In the genomic region with DNA sequence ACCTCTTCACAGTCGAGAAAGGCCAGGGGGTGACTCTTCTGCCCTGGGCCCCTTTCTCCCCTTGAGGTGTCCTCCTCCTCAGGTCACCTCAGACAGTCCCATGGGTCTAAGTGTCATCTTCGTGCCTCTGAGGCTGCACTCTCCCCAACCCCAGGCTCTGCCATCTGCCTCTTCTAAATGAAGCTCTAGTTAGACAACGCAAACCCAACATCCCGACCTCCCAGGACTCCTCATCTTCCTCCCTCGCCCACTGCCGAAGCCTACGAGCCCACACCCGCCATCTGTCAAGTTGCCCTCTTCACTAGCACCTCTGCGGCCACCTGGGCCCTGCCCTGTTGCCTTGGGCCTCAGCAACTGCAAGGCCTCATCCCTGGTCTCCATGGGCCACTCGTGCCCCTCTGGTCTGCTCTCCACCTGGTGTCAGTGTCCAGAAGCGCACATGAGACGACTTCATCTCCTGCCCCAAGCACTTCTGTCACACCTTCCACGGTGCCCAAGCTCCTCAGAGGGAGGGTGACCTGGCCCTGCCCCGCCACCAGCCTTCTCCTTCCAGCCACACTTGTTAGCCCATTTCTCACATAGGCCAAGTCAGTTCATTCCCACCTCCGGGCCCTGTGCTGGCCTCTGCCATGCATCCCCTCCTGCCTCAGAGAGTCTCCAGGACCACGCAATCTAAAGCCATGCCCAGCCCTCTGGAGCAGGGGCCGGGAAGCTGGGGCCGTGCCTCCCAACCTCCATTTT, we compare ENCODE assay signal across 15 cellular contexts. TPM values are rescaled to one million over a fixed set of nuclear protein-coding genes. Genes with fewer than 3 reads are reported as not detected.
A peak's percentile ranks its signal among the peaks of the same experiment; 100 is the strongest.
DNase-seq lines count a peak whose midpoint lies in the region; ATAC-seq and TF ChIP-seq lines count a peak whose summit lies in the region.
"Had no signal": no experiment of that assay in that cellular context is flagged by ENCODE, and none has a peak within 500 bp of the region (broad histone marks: within the 10 kb centered on the region; RNA-seq: fewer than 3 reads in every experiment).

No MANE protein-coding gene starts in this region.

- H3K27ac ChIP-seq in CD4-positive, alpha-beta memory T cell (ENCODE audit: low read depth, low read length), result no peak overlapping the region
- H3K27ac ChIP-seq in RWPE1 (peak overlapping the region; percentile 31), gastroesophageal sphincter (peak overlapping the region in 3 of 4 donors; percentile 57 to 68 (median 63)), MM.1S (ENCODE audit: low read length) (no peak overlapping the region)

- H3K36me3 ChIP-seq in CD4-positive, alpha-beta memory T cell (ENCODE audit: insufficient read depth, low read length), result peaks cover 10% of the 10 kb centered on the region
- peaks cover 0 to 100% of the 10 kb centered on the region in 2 donors for H3K36me3 ChIP-seq in gastroesophageal sphincter
- H3K36me3 ChIP-seq in MM.1S (replicated peaks; ENCODE audit: insufficient read depth, low read length), result peaks cover 31% of the 10 kb centered on the region

- 90 to 94% methylated on average over 8 of the region's 18 CpGs for WGBS in gastroesophageal sphincter (ENCODE audit: low coverage in 1 of 2), 2 donors

- H3K4me1 Mint-ChIP-seq in CD4-positive, alpha-beta memory T cell, result no peaks in the 10 kb centered on the region
- H3K4me1 Mint-ChIP-seq in neural crest cell, result peaks cover 3% of the 10 kb centered on the region

- no peak for DNase-seq in CD4-positive, alpha-beta memory T cell
- DNase-seq in RWPE1 (ENCODE audit: low spot score), result no peak
- DNase-seq in neural crest cell (ENCODE audit: low read depth, low spot score), result no peak
- no peak for DNase-seq in MM.1S
- no peak for DNase-seq in NCI-H82 (lab: John Stamatoyannopoulos, UW)
- DNase-seq: activated CD8-positive, alpha-beta memory T cell treated with anti-CD3 and anti-CD28 coated beads for 24 hours; activated effector memory CD4-positive, alpha-beta T cell treated with anti-CD3 and anti-CD28 coated beads, Interleukin-2, amount 50 U/mL, for 16 hours; KG1; midbrain; NCI-H1105 had no signal

- POLR2A ChIA-PET in CD4-positive, alpha-beta memory T cell (lab: Charles Lee; ENCODE audit: partially characterized antibody), result no interaction called here
- POLR2A ChIA-PET in RWPE1 (lab: Yijun Ruan, JAX; ENCODE audit: low non-redundant PET), result no interaction called here

- H3K9me2 ChIP-seq in MM.1S (replicated peaks; ENCODE audit: insufficient read depth, low read length), result no peaks in the 10 kb centered on the region

- no peak for TF ChIP-seq EP300 in gastroesophageal sphincter (IDR thresholded peaks at IDR 0.05)

- no peaks in the 10 kb centered on the region for H3K4me1 ChIP-seq in CD4-positive, alpha-beta memory T cell (ENCODE audit: insufficient read depth, low read length)
- H3K4me1 ChIP-seq in gastroesophageal sphincter, result peaks cover 0 to 21% (median 11%) of the 10 kb centered on the region in 3 donors
- H3K4me1 ChIP-seq in MM.1S (ENCODE audit: low read length), result no peaks in the 10 kb centered on the region
- H3K4me1 ChIP-seq: ascending aorta had no signal

- TF ChIP-seq CTCF in RWPE1 (conservative IDR thresholded peaks at IDR 0.05; ENCODE audit: low read depth), result no peak
- TF ChIP-seq CTCF in gastroesophageal sphincter (IDR thresholded peaks at IDR 0.05), result no peak
- TF ChIP-seq CTCF in neural crest cell (conservative IDR thresholded peaks at IDR 0.05), result no peak
- TF ChIP-seq CTCF in MM.1S (IDR thresholded peaks at IDR 0.05; ENCODE audit: low read length), result no peak

- H3K9me3 Mint-ChIP-seq in CD4-positive, alpha-beta memory T cell, result no peaks in the 10 kb centered on the region
- no peaks in the 10 kb centered on the region for H3K9me3 Mint-ChIP-seq in neural crest cell

- H3K4me3 ChIP-seq in CD4-positive, alpha-beta memory T cell (ENCODE audit: low read length in 2 of 2), result no peak overlapping the region
- no peak overlapping the region for H3K4me3 ChIP-seq in gastroesophageal sphincter
- H3K4me3 ChIP-seq in MM.1S (ENCODE audit: low read length), result no peak overlapping the region
- H3K4me3 ChIP-seq: ascending aorta; BLaER1 treated with 17β-estradiol and CSF1 and Interleukin-3, amounts not matched to agents 10 nM and 100 nM had no signal

- H3K27me3 ChIP-seq in CD4-positive, alpha-beta memory T cell (ENCODE audit: insufficient read depth, low read length), result no peaks in the 10 kb centered on the region
- H3K27me3 ChIP-seq in gastroesophageal sphincter (no peaks in the 10 kb centered on the region), MM.1S (replicated peaks; ENCODE audit: insufficient read depth, low read length) (no peaks in the 10 kb centered on the region)
- H3K27me3 ChIP-seq: ascending aorta; BLaER1 treated with 17β-estradiol and CSF1 and Interleukin-3, amounts not matched to agents 10 nM and 100 nM had no signal

- H4K20me1 ChIP-seq in MM.1S (ENCODE audit: insufficient read depth, low read length), result peaks cover 4% of the 10 kb centered on the region; the same call in 1 of the 2 replicates

- intact Hi-C loops in CD4-positive, alpha-beta memory T cell (cut with micrococcal nuclease), result no loop called here

- no peak overlapping the region for H3K9ac ChIP-seq in MM.1S (ENCODE audit: low read length)

- no peak for TF ChIP-seq POLR2A in gastroesophageal sphincter (IDR thresholded peaks at IDR 0.05)

- CTCF ChIA-PET in CD4-positive, alpha-beta memory T cell (lab: Charles Lee; ENCODE audit: partially characterized antibody), result no interaction called here
- CTCF ChIA-PET in RWPE1 (lab: Yijun Ruan, JAX), result interaction anchor here (1.4 kb wide), 1 partner anchor 123 kb away, joined by 3 read pairs; no protein-coding TSS in a partner anchor

- H3F3A ChIP-seq in MM.1S (ENCODE audit: insufficient read depth, low read length), result no peaks in the 10 kb centered on the region

- H3K79me2 ChIP-seq in MM.1S (ENCODE audit: low read length), result peaks cover 89% of the 10 kb centered on the region

- peak overlapping the region in 4 of 7 donors; percentile 9 to 78 (median 52) for H3K27ac Mint-ChIP-seq in CD4-positive, alpha-beta memory T cell
- H3K27ac Mint-ChIP-seq in neural crest cell (ENCODE audit: unreplicated experiment), result peak overlapping the region; percentile 2

- ATAC-seq in gastroesophageal sphincter, result no peak
- ATAC-seq in HG03135 (IDR thresholded peaks at IDR 0.05; ENCODE audit: unreplicated experiment), result no peak
- ATAC-seq in GM18520 (IDR thresholded peaks at IDR 0.05; ENCODE audit: unreplicated experiment), result no peak

- no peaks in the 10 kb centered on the region for H3K9me3 ChIP-seq in CD4-positive, alpha-beta memory T cell (ENCODE audit: control insufficient read depth in 1 of 2, low read length in 2 of 2)
- H3K9me3 ChIP-seq in gastroesophageal sphincter (no peaks in the 10 kb centered on the region), MM.1S (replicated peaks; ENCODE audit: insufficient read depth, low read length) (no peaks in the 10 kb centered on the region)
- H3K9me3 ChIP-seq: ascending aorta; BLaER1 treated with 17β-estradiol and CSF1 and Interleukin-3, amounts not matched to agents 10 nM and 100 nM had no signal

- H2AFZ ChIP-seq in MM.1S (ENCODE audit: low read length), result no peak overlapping the region

- H3K27me3 Mint-ChIP-seq in CD4-positive, alpha-beta memory T cell, result no peaks in the 10 kb centered on the region
- no peaks in the 10 kb centered on the region for H3K27me3 Mint-ChIP-seq in neural crest cell (ENCODE audit: low read depth)

- peaks cover 16 to 46% of the 10 kb centered on the region in 2 donors for H3K36me3 Mint-ChIP-seq in CD4-positive, alpha-beta memory T cell
- peaks cover 3% of the 10 kb centered on the region for H3K36me3 Mint-ChIP-seq in neural crest cell (ENCODE audit: low read depth)

- H3K4me3 Mint-ChIP-seq in CD4-positive, alpha-beta memory T cell, result no peak overlapping the region
- no peak overlapping the region for H3K4me3 Mint-ChIP-seq in neural crest cell

- no peak overlapping the region for H3K4me2 ChIP-seq in MM.1S (ENCODE audit: low read depth, low read length)

RNA-seq across cellular contexts. Expression of a gene that starts 53.8 kb away (rescaled TPM):
- total RNA-seq in CD4-positive, alpha-beta memory T cell, result 10 to 100 TPM; 28.0 to 33.7 TPM
- 10 to 100 TPM in 1 of 2 donors, under 1 TPM in 1; 0.63 to 13.9 TPM for polyA plus RNA-seq in CD4-positive, alpha-beta memory T cell
- total RNA-seq in gastroesophageal sphincter, result 10 to 100 TPM; 61.2 to 89.8 (median 64.7) TPM
- total RNA-seq in neural crest cell, result 46.7 and 50.9 TPM in 2 replicates

RNA-seq across cellular contexts. Expression of a gene that starts 58.4 kb away (rescaled TPM):
- 10 to 100 TPM; 43.1 to 49.1 TPM for total RNA-seq in CD4-positive, alpha-beta memory T cell
- polyA plus RNA-seq in CD4-positive, alpha-beta memory T cell, result 100 to 1,000 TPM; 147 to 212 TPM
- total RNA-seq in gastroesophageal sphincter (1,000 to 10,000 TPM; 1,820 to 3,515 (median 2,996) TPM), neural crest cell (91.9 and 98.7 TPM in 2 replicates)

Comparison
In these comparisons a context has a peak if more than half of its experiments do, and no peak if none do; other contexts are left out.
1. H3K27ac ChIP-seq: peak in RWPE1 (single experiment) and gastroesophageal sphincter (3 of 4); none in CD4-positive, alpha-beta memory T cell (single experiment) and MM.1S (single experiment).
2. RNA of a gene that starts 58.4 kb away (total RNA-seq): 1,820 to 3,515 TPM in gastroesophageal sphincter; 91.9 to 98.7 TPM in neural crest cell and 43.1 to 49.1 TPM in CD4-positive, alpha-beta memory T cell; every median in the first group is over 10 times any median in the second.